21 cellular contexts compared by ENCODE assay signal in the genomic region with DNA sequence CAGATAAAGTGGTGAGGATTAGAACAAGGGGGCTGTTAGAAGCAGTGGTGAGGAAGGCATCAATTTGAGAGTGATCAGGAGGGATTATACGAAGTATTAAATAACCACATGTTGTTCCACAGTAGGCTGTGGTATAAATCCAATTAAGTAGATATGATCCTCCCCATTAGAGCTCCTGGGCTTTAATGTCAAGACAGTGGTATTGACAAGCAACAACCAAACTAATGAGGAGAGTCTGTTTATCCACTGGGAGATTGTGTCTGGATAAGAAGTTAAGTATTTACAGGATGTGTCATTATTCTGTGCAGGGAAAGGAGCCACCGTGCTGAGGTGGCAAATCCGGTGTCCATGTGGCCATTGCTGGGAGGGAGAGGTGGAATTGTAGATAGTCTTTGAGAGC. TPM values are rescaled to one million over a fixed set of nuclear protein-coding genes. Genes with fewer than 3 reads are reported as not detected.
"Had no signal": no experiment of that assay in that cellular context is flagged by ENCODE, and none has a peak within 500 bp of the region (broad histone marks: within the 10 kb centered on the region; RNA-seq: fewer than 3 reads in every experiment).

No MANE protein-coding gene starts in this region.

- FAIRE-seq: endothelial cell of umbilical vein, TTC549 had no signal

- DNase-seq: activated CD4-positive, alpha-beta T cell treated with anti-CD3 and anti-CD28 coated beads, Interleukin-2, amount 10 ng/mL, durations not matched to agents 24 days and 14 days; activated CD4-positive, CD25-positive, alpha-beta regulatory T cell; activated CD8-positive, alpha-beta memory T cell treated with anti-CD3 and anti-CD28 coated beads, Interleukin-2, amount 50 U/mL, for 48 hours; activated gamma-delta T cell; activated T-cell treated with anti-CD3 and anti-CD28 coated beads, Interleukin-2, amount 50 U/mL, for 72 hours; amniotic stem cell; cortex of kidney; effector CD4-positive, alpha-beta T cell; foreskin keratinocyte; immature natural killer cell; left colon; mucosa of descending colon; naive thymus-derived CD8-positive, alpha-beta T cell; spleen; stomach; T-helper 2 cell; testis had no signal

- H3K4me1 ChIP-seq: foreskin keratinocyte had no signal

- H3K4me3 ChIP-seq: mucosa of descending colon, spleen, stomach, testis had no signal

- H3K27ac ChIP-seq: foreskin keratinocyte, spleen, stomach, testis had no signal

- ATAC-seq: activated naive CD4-positive, alpha-beta T cell treated with anti-CD3 and anti-CD28 coated beads, Interleukin-2, amount 50 U/mL, for 72 hours; activated T-cell treated with anti-CD3 and anti-CD28 coated beads, Interleukin-2, amount 50 U/mL, for 72 hours; foreskin keratinocyte; left colon; mucosa of descending colon; naive thymus-derived CD8-positive, alpha-beta T cell; sciatic nerve had no signal

- H3K27me3 ChIP-seq: testis had no signal

- H3K9me3 ChIP-seq: mucosa of descending colon, spleen, stomach, testis had no signal

- H3K36me3 ChIP-seq: spleen, stomach had no signal

RNA-seq across cellular contexts. Expression of a gene that starts 5.8 kb away (rescaled TPM):
- total RNA-seq: foreskin keratinocyte, left colon had no signal
- polyA plus RNA-seq: foreskin keratinocyte; immature natural killer cell; naive thymus-derived CD8-positive, alpha-beta T cell had no signal
